Comparison of ENCODE assay signal across 9 cellular contexts in genomic region chr12:126874427-126875026, GRCh38.
DNase-seq lines count a peak whose midpoint lies in the region; ATAC-seq and TF ChIP-seq lines count a peak whose summit lies in the region.
"Had no signal": no experiment of that assay in that cellular context is flagged by ENCODE, and none has a peak within 500 bp of the region (broad histone marks: within the 10 kb centered on the region; RNA-seq: fewer than 3 reads in every experiment).

No MANE protein-coding gene starts in this region.

- peaks cover 0 to 3% (median 0%) of the 10 kb centered on the region in 4 donors for H3K27me3 ChIP-seq in liver (ENCODE audit: control insufficient read depth in 4 of 4, insufficient read depth in 4 of 4, low read length in 3 of 4)

- H3K36me3 ChIP-seq in liver (ENCODE audit: control insufficient read depth in 4 of 4, insufficient read depth in 3 of 4, low read depth in 1 of 4, low read length in 3 of 4), result no peaks in the 10 kb centered on the region

- TF ChIP-seq CTCF in GM12872 (IDR thresholded peaks at IDR 0.05; ENCODE audit: insufficient read depth, low read depth, low read length) (peak; percentile 92), liver (IDR thresholded peaks at IDR 0.05; ENCODE audit: low read depth, low read length, missing input control) (peak; percentile 90)

- H3K36me3 Mint-ChIP-seq in central memory CD8-positive, alpha-beta T cell (ENCODE audit: insufficient read depth), result no peaks in the 10 kb centered on the region

- 26% methylated on average over 8 of the region's 8 CpGs for WGBS in liver

- H3K9me3 ChIP-seq in liver (ENCODE audit: control insufficient read depth in 4 of 4, low read length in 3 of 4), result no peaks in the 10 kb centered on the region

- no peak overlapping the region for H3K9ac ChIP-seq in liver (ENCODE audit: low read depth in 1 of 2, low read length in 2 of 2)

- peak; percentile 70 to 71 for DNase-seq in NCI-H2081 (lab: John Stamatoyannopoulos, UW)
- peak; percentile 49 for DNase-seq in activated CD4-positive, CD25-positive, alpha-beta regulatory T cell treated with anti-CD3 and anti-CD28 coated beads, Interleukin-2, amount 50 U/mL, for 72 hours
- DNase-seq in central memory CD8-positive, alpha-beta T cell (ENCODE audit: low spot score in 2 of 2), result peak; percentile 38 to 54
- DNase-seq in stimulated activated CD8-positive, alpha-beta memory T cell treated with anti-CD3 and anti-CD28 coated beads, Interleukin-12 subunit alpha, Interleukin-12 subunit beta, amount 100 ng/mL, for 24 hours (ENCODE audit: extremely low read depth), result peak; percentile 19
- DNase-seq in NK-92 treated with Interleukin-12 subunit alpha and Interleukin-12 subunit beta, amount 100 ng/mL, for 24 hours (lab: John Stamatoyannopoulos, UW), result no peak

- TF ChIP-seq RAD21 in liver (IDR thresholded peaks at IDR 0.05), result peak; percentile 81 to 91

- H3K4me1 ChIP-seq in liver (ENCODE audit: control insufficient read depth in 4 of 4, insufficient read depth in 4 of 4, low read length in 3 of 4), result no peaks in the 10 kb centered on the region

- no peak overlapping the region for H3K4me3 ChIP-seq in liver (ENCODE audit: low read depth in 1 of 3, low read length in 3 of 3)

- H3K27ac Mint-ChIP-seq in central memory CD8-positive, alpha-beta T cell (ENCODE audit: low read depth), result no peak overlapping the region

- no peak overlapping the region for H3K4me3 Mint-ChIP-seq in central memory CD8-positive, alpha-beta T cell

- no peaks in the 10 kb centered on the region for H3K27me3 Mint-ChIP-seq in central memory CD8-positive, alpha-beta T cell

- H3K27ac ChIP-seq in liver (ENCODE audit: low read depth in 1 of 2, low read length in 2 of 2), result no peak overlapping the region
- H3K27ac ChIP-seq: epithelial cell of prostate had no signal

- ATAC-seq in HG02588 (IDR thresholded peaks at IDR 0.05; ENCODE audit: unreplicated experiment), result peak; percentile 69
- peak; percentile 36 for ATAC-seq in central memory CD8-positive, alpha-beta T cell (replicated peaks; ENCODE audit: extremely low read depth, poor library complexity, severe bottlenecking)

- no peaks in the 10 kb centered on the region for H3K9me3 Mint-ChIP-seq in central memory CD8-positive, alpha-beta T cell

- no peaks in the 10 kb centered on the region for H3K4me1 Mint-ChIP-seq in central memory CD8-positive, alpha-beta T cell

TF ChIP-seq in liver, 16 proteins besides CTCF, POLR2A, EP300 and RAD21:
- TF ChIP-seq JUND (IDR thresholded peaks at IDR 0.05) (no peak), TAF1 (conservative IDR thresholded peaks at IDR 0.05) (no peak)
